13 cellular contexts compared by ENCODE assay signal in the genomic region with DNA sequence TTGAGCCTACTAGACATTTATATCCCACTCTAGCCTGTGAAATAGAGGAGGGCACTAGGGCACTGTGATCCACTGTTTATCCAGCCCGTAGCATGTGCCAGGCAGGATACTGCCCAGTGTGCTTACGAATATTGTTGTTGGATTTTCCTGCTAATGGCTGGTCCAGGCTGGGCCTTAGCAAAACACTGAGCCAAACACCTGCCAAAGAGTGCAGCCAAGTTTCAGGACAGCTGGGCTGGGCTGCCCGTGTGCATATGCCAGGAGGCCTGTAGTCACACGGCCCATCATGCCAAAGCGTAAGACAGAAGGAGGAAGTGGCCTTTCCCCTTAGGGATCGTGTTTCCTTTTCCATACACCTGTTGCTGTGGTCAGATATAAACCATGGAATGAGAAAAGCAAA. TPM values are rescaled to one million over a fixed set of nuclear protein-coding genes. Genes with fewer than 3 reads are reported as not detected.
A peak's percentile ranks its signal among the peaks of the same experiment; 100 is the strongest.
DNase-seq lines count a peak whose midpoint lies in the region; ATAC-seq and TF ChIP-seq lines count a peak whose summit lies in the region.
"Had no signal": no experiment of that assay in that cellular context is flagged by ENCODE, and none has a peak within 500 bp of the region (broad histone marks: within the 10 kb centered on the region; RNA-seq: fewer than 3 reads in every experiment).

No MANE protein-coding gene starts in this region.

- no peaks in the 10 kb centered on the region for H3K27me3 ChIP-seq in skeletal muscle tissue (ENCODE audit: control insufficient read depth in 3 of 3, insufficient read depth in 3 of 3, low read length in 3 of 3)

- TF ChIP-seq CTCF in GM10248 (IDR thresholded peaks at IDR 0.05; ENCODE audit: control extremely low read depth, extremely low read depth, low read depth, missing control alignments), result no peak
- no peak for TF ChIP-seq CTCF in mesothelial cell of epicardium (IDR thresholded peaks at IDR 0.05; ENCODE audit: unreplicated experiment)

- ATAC-seq in GM21390 (IDR thresholded peaks at IDR 0.05; ENCODE audit: unreplicated experiment), result no peak

- peaks cover 9% of the 10 kb centered on the region for H3K4me1 Mint-ChIP-seq in mesothelial cell of epicardium

- no peak overlapping the region for H3K27ac Mint-ChIP-seq in mesothelial cell of epicardium

- intact Hi-C loops in cardiac septum (cut with DNase I), result loop anchor here (5.0 kb wide), 1 partner anchor 43 kb away; no protein-coding TSS in a partner anchor

- in situ Hi-C loops in G401 (cut with HindIII; ENCODE audit: low sequenced_read_pairs), result no loop called here

- POLR2A ChIA-PET in GM10248 (lab: Yijun Ruan, JAX), result no interaction called here

- no peak overlapping the region for H3K9ac ChIP-seq in skeletal muscle tissue (ENCODE audit: low read depth in 1 of 3, low read length in 3 of 3)

- H3K4me1 ChIP-seq in skeletal muscle tissue (ENCODE audit: control insufficient read depth in 3 of 3, insufficient read depth in 3 of 3, low read length in 3 of 3), result peaks cover 10 to 19% (median 12%) of the 10 kb centered on the region in 3 donors

- no peaks in the 10 kb centered on the region for H3K9me3 ChIP-seq in skeletal muscle tissue (ENCODE audit: control insufficient read depth in 3 of 3, low read length in 3 of 3)

- peaks cover 27% of the 10 kb centered on the region for H3K36me3 Mint-ChIP-seq in mesothelial cell of epicardium

- H3K4me3 ChIP-seq in skeletal muscle tissue (ENCODE audit: low read length in 3 of 3), result no peak overlapping the region

- H3K27me3 Mint-ChIP-seq in mesothelial cell of epicardium (ENCODE audit: low read depth), result no peaks in the 10 kb centered on the region
- H3K27me3 Mint-ChIP-seq: brain, naive B cell had no signal

- no peak overlapping the region for H3K4me3 Mint-ChIP-seq in mesothelial cell of epicardium
- H3K4me3 Mint-ChIP-seq: brain, naive B cell had no signal

- DNase-seq in HT-29 (ENCODE audit: low spot score) (peak; percentile 76), RPMI8226 (peak; percentile 10), cardiac septum (ENCODE audit: low spot score) (peak; percentile 81), GM10248 (ENCODE audit: extremely low spot score) (no peak), G401 (ENCODE audit: low spot score) (no peak), mesothelial cell of epicardium (ENCODE audit: low spot score in 2 of 2, unreplicated experiment in 2 of 2) (no peak)
- DNase-seq: activated CD8-positive, alpha-beta memory T cell treated with anti-CD3 and anti-CD28 coated beads, Interleukin-2, amount 50 U/mL, for 4 hours; naive B cell; NCI-H1694; stimulated activated CD4-positive, alpha-beta T cell treated with anti-CD3 and anti-CD28 coated beads, Interleukin-4, amount 100 ng/mL, for 4 hours had no signal

- CTCF ChIA-PET in GM10248 (lab: Yijun Ruan, JAX), result no interaction called here

- peak overlapping the region; percentile 51 for H3K27ac ChIP-seq in skeletal muscle tissue (ENCODE audit: low read depth, low read length)

- no peaks in the 10 kb centered on the region for H3K9me3 Mint-ChIP-seq in mesothelial cell of epicardium
- H3K9me3 Mint-ChIP-seq: brain, naive B cell had no signal

- peaks cover 0 to 13% (median 0%) of the 10 kb centered on the region in 3 donors for H3K36me3 ChIP-seq in skeletal muscle tissue (ENCODE audit: control insufficient read depth in 3 of 3, insufficient read depth in 3 of 3, low read length in 3 of 3)

RNA-seq across cellular contexts. Expression of a gene that starts 54.5 kb away (rescaled TPM):
- 16.5 and 22.9 TPM in 2 replicates for total RNA-seq in HT-29 (2014; rRNA removed; shearing (Covaris generic))
- 34.6 TPM for total RNA-seq in cardiac septum
- 25.1 TPM for total RNA-seq in skeletal muscle tissue
- 26.5 and 39.9 TPM in 2 replicates for total RNA-seq in G401 (2014; rRNA removed; shearing (Covaris generic))
- 26.4 to 30.2 TPM (median 30.0 TPM) in 3 replicates for total RNA-seq in mesothelial cell of epicardium

Comparison
In these comparisons a context has a peak if more than half of its experiments do, and no peak if none do; other contexts are left out.
1. DNase-seq: peak in HT-29 (single experiment), RPMI8226 (single experiment) and cardiac septum (single experiment); none in GM10248 (single experiment), G401 (single experiment) and mesothelial cell of epicardium (0 of 2).